ENCODE assay signal across 7 cellular contexts in genomic region chr15:73449980-73450379, GRCh38. TPM values are rescaled to one million over a fixed set of nuclear protein-coding genes. Genes with fewer than 3 reads are reported as not detected.
"Had no signal": no experiment of that assay in that cellular context is flagged by ENCODE, and none has a peak within 500 bp of the region (broad histone marks: within the 10 kb centered on the region; RNA-seq: fewer than 3 reads in every experiment).

No MANE protein-coding gene starts in this region.

RNA-seq across cellular contexts. Expression of gene REC114, which starts 7.0 kb away (rescaled TPM):
- total RNA-seq: GM23248, GM23338, H1, H4, H7, H9, HFFc6 had no signal
- polyA plus RNA-seq: GM23248, GM23338 had no signal
